Comparison of ENCODE assay signal across 31 cellular contexts in genomic region chr3:101602731-101603130, GRCh38.
"Had no signal": no experiment of that assay in that cellular context is flagged by ENCODE, and none has a peak within 500 bp of the region (broad histone marks: within the 10 kb centered on the region; RNA-seq: fewer than 3 reads in every experiment).

No MANE protein-coding gene starts in this region.

- H3K27me3 ChIP-seq: adrenal gland, body of pancreas, cardiac muscle cell, dorsolateral prefrontal cortex, ovary, upper lobe of left lung had no signal

- H3K4me1 ChIP-seq: adrenal gland, body of pancreas, upper lobe of left lung had no signal

- FAIRE-seq: TTC549 had no signal

- H3K4me3 Mint-ChIP-seq: activated CD8-positive, alpha-beta memory T cell treated with anti-CD3 and anti-CD28 coated beads, Interleukin-2, amount 10 ng/mL, durations not matched to agents 7 days and 5 days; activated CD8-positive, alpha-beta T cell treated with anti-CD3 and anti-CD28 coated beads, Interleukin-2, amount 10 ng/mL, durations not matched to agents 7 days and 5 days; activated naive CD8-positive, alpha-beta T cell treated with anti-CD3 and anti-CD28 coated beads for 36 hours; activated T-cell treated with anti-CD3 and anti-CD28 coated beads, Interleukin-2, amount 50 U/mL, for 72 hours; immature natural killer cell; memory B cell; naive thymus-derived CD4-positive, alpha-beta T cell; stimulated activated memory B cell treated with anti-CD40 and anti-IgM and Interleukin-4, amounts not matched to agents 10 μg/mL and 1 μg/mL and 100 μg/mL, for 72 hours; stimulated activated naive CD8-positive, alpha-beta T cell treated with anti-CD3 and anti-CD28 coated beads, Interleukin-15, amount 100 ng/mL, for 72 hours had no signal

- H3K9me3 Mint-ChIP-seq: immature natural killer cell; memory B cell; stimulated activated naive CD8-positive, alpha-beta T cell treated with anti-CD3 and anti-CD28 coated beads, Interleukin-15, amount 100 ng/mL, for 72 hours had no signal

- H3K27ac Mint-ChIP-seq: activated CD8-positive, alpha-beta memory T cell treated with anti-CD3 and anti-CD28 coated beads, Interleukin-2, amount 10 ng/mL, durations not matched to agents 7 days and 5 days; activated CD8-positive, alpha-beta T cell treated with anti-CD3 and anti-CD28 coated beads, Interleukin-2, amount 10 ng/mL, durations not matched to agents 7 days and 5 days; activated naive CD8-positive, alpha-beta T cell treated with anti-CD3 and anti-CD28 coated beads for 36 hours; activated T-cell treated with anti-CD3 and anti-CD28 coated beads, Interleukin-2, amount 50 U/mL, for 72 hours; immature natural killer cell; memory B cell; stimulated activated memory B cell treated with anti-CD40 and anti-IgM and Interleukin-4, amounts not matched to agents 10 μg/mL and 1 μg/mL and 100 μg/mL, for 72 hours had no signal

- H3K36me3 ChIP-seq: adrenal gland, cardiac muscle cell, ovary had no signal

- H3K27ac ChIP-seq: adrenal gland, body of pancreas, cardiac muscle cell, coronary artery, dorsolateral prefrontal cortex, ovary, skin epidermis, upper lobe of left lung had no signal

- H3K4me1 Mint-ChIP-seq: activated CD8-positive, alpha-beta memory T cell treated with anti-CD3 and anti-CD28 coated beads, Interleukin-2, amount 10 ng/mL, durations not matched to agents 7 days and 5 days; immature natural killer cell; memory B cell; stimulated activated memory B cell treated with anti-CD40 and anti-IgM and Interleukin-4, amounts not matched to agents 10 μg/mL and 1 μg/mL and 100 μg/mL, for 72 hours; stimulated activated naive CD8-positive, alpha-beta T cell treated with anti-CD3 and anti-CD28 coated beads, Interleukin-15, amount 100 ng/mL, for 72 hours had no signal

- H3K4me3 ChIP-seq: adrenal gland, body of pancreas, cardiac muscle cell, coronary artery, dorsolateral prefrontal cortex, ovary, skin epidermis, upper lobe of left lung had no signal

- DNase-seq: activated CD4-positive, alpha-beta T cell treated with anti-CD3 and anti-CD28 coated beads for 1 hour; activated CD8-positive, alpha-beta memory T cell treated with anti-CD3 and anti-CD28 coated beads, Interleukin-2, amount 10 ng/mL, durations not matched to agents 7 days and 5 days; activated CD8-positive, alpha-beta T cell treated with anti-CD3 and anti-CD28 coated beads, Interleukin-2, amount 10 ng/mL, durations not matched to agents 7 days and 5 days; activated naive CD4-positive, alpha-beta T cell; activated naive CD8-positive, alpha-beta T cell treated with anti-CD3 and anti-CD28 coated beads for 36 hours; activated T-cell treated with anti-CD3 and anti-CD28 coated beads, Interleukin-2, amount 50 U/mL, for 72 hours; aorta; body of pancreas; dorsolateral prefrontal cortex; effector memory CD4-positive, alpha-beta T cell; hypothalamus; immature natural killer cell; midbrain; naive thymus-derived CD4-positive, alpha-beta T cell; ovary; retina; stimulated activated CD4-positive, alpha-beta T cell treated with anti-CD3 and anti-CD28 coated beads, Interleukin-1b, Interleukin-23, amount 100 ng/mL, for 48 hours; stimulated activated CD4-positive, alpha-beta T cell treated with anti-CD3 and anti-CD28 coated beads, Interleukin-4, amount 100 ng/mL, for 4 hours; stimulated activated CD8-positive, alpha-beta memory T cell treated with anti-CD3 and anti-CD28 coated beads, Interleukin-4, amount 100 ng/mL, for 48 hours; stimulated activated naive CD8-positive, alpha-beta T cell treated with anti-CD3 and anti-CD28 coated beads, Interleukin-15, amount 100 ng/mL, for 72 hours; substantia nigra; T-helper 9 cell; upper lobe of left lung had no signal

- H3K27me3 Mint-ChIP-seq: activated CD8-positive, alpha-beta memory T cell treated with anti-CD3 and anti-CD28 coated beads, Interleukin-2, amount 10 ng/mL, durations not matched to agents 7 days and 5 days; activated naive CD8-positive, alpha-beta T cell treated with anti-CD3 and anti-CD28 coated beads for 36 hours; memory B cell; naive thymus-derived CD4-positive, alpha-beta T cell; progenitor cell of endocrine pancreas; stimulated activated memory B cell treated with anti-CD40 and anti-IgM and Interleukin-4, amounts not matched to agents 10 μg/mL and 1 μg/mL and 100 μg/mL, for 72 hours; stimulated activated naive CD8-positive, alpha-beta T cell treated with anti-CD3 and anti-CD28 coated beads, Interleukin-15, amount 100 ng/mL, for 72 hours had no signal

- H3K9me3 ChIP-seq: adrenal gland, body of pancreas, ovary, upper lobe of left lung had no signal
